ENCODE assay signal across 25 cellular contexts in the genomic region with DNA sequence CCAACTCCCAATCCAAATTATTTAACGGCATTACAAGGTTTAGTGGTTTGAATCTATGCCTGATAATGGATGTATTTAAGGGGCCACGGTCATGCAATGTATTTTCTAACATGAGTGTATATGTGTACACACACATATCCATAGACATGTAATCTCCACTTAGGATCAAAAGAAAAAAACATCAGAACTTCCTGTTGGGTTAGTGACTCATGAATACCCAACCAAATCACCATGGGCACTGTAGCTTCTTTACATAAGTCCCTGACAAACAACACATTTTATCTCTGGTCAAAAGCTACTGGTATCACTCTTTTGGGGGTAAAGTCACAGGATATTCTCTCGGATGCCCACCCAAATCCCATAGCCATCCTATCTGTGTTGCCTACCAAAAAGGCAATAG. TPM values are rescaled to one million over a fixed set of nuclear protein-coding genes. Genes with fewer than 3 reads are reported as not detected.
A peak's percentile ranks its signal among the peaks of the same experiment; 100 is the strongest.
DNase-seq lines count a peak whose midpoint lies in the region; ATAC-seq, FAIRE-seq and TF ChIP-seq lines count a peak whose summit lies in the region.
"Had no signal": no experiment of that assay in that cellular context is flagged by ENCODE, and none has a peak within 500 bp of the region (broad histone marks: within the 10 kb centered on the region; RNA-seq: fewer than 3 reads in every experiment).

No MANE protein-coding gene starts in this region.

- no peak for ATAC-seq in HepG2
- ATAC-seq in right lobe of liver, result no peak
- ATAC-seq in HG02852 (IDR thresholded peaks at IDR 0.05; ENCODE audit: unreplicated experiment), result no peak
- ATAC-seq: activated T-helper 17 cell treated with anti-CD3 and anti-CD28 coated beads, Interleukin-2, amount 50 U/mL, for 72 hours had no signal

- 29% methylated on average over 3 of the region's 3 CpGs for WGBS in HepG2 (ENCODE audit: low lambda C conversion rate)
- WGBS in right lobe of liver (ENCODE audit: insufficient coverage, low coverage, low lambda C conversion rate, missing lambda C conversion rate), result 42% methylated on average over 2 of the region's 3 CpGs

- TF ChIP-seq EP300 in HepG2 (IDR thresholded peaks at IDR 0.05; ENCODE audit: low read depth in 2 of 2, low read length in 2 of 2) (no peak; a peak in 1 of 4 replicates), HepG2 (CRISPR knock-in tag; IDR thresholded peaks at IDR 0.05; ENCODE audit: borderline replicate concordance) (no peak)

- no peak overlapping the region for H2AFZ ChIP-seq in HepG2 (ENCODE audit: low read length)
- H2AFZ ChIP-seq: hepatocyte had no signal

- POLR2A ChIA-PET in HepG2 (lab: Yijun Ruan, JAX), result no interaction called here

- in situ Hi-C loops in HepG2 (cut with HindIII; ENCODE audit: extremely low pct_ligation_motif_present, low pct_unique_long_range_greater_than_20kb), result no loop called here

- peak; percentile 20 for DNase-seq in HepG2 (ENCODE audit: low spot score)
- DNase-seq in right lobe of liver, result no peak
- peak; percentile 5 for DNase-seq in OCI-M1 (lab: John Stamatoyannopoulos, UW)
- DNase-seq in epithelial cell of esophagus (ENCODE audit: low read depth), result peak; percentile 72
- DNase-seq in D721Med (ENCODE audit: insufficient read length, low spot score), result no peak
- no peak for DNase-seq in NCI-H345 (lab: John Stamatoyannopoulos, UW)
- DNase-seq in activated CD8-positive, alpha-beta memory T cell treated with anti-CD3 and anti-CD28 coated beads, Interleukin-2, amount 50 U/mL, for 48 hours, result no peak
- DNase-seq: ACHN; activated CD4-positive, CD25-positive, alpha-beta regulatory T cell treated with anti-CD3 and anti-CD28 coated beads, Interleukin-2, amount 50 U/mL, for 72 hours; CD4-positive, alpha-beta memory T cell; effector memory CD4-positive, alpha-beta T cell; NCI-H1105; NCI-H2227 treated with DMSO at 0.1 percent for 48 hours; SJCRH30; stimulated activated CD4-positive, alpha-beta T cell treated with anti-CD3 and anti-CD28 coated beads, Interleukin-1b, Interleukin-23, amount 100 ng/mL, for 48 hours; T1000; uterus had no signal

- peaks cover 12% of the 10 kb centered on the region for H3K4me1 ChIP-seq in HepG2 (ENCODE audit: insufficient read depth, low read length)
- no peaks in the 10 kb centered on the region for H3K4me1 ChIP-seq in right lobe of liver
- H3K4me1 ChIP-seq: SJCRH30, uterus had no signal

- H3K36me3 ChIP-seq in HepG2 (replicated peaks in 1 of 2; ENCODE audit: control insufficient read depth in 1 of 2, insufficient read depth in 2 of 2, low read length in 2 of 2), result no peaks in the 10 kb centered on the region
- H3K36me3 ChIP-seq in right lobe of liver, result no peaks in the 10 kb centered on the region
- H3K36me3 ChIP-seq: SJCRH30, uterus had no signal

- no peaks in the 10 kb centered on the region for H3K79me2 ChIP-seq in HepG2 (ENCODE audit: insufficient read depth, low read length)
- H3K79me2 ChIP-seq: hepatocyte had no signal

- H3K4me3 ChIP-seq in HepG2 (replicated peaks in 1 of 3; ENCODE audit: insufficient read depth in 1 of 3, low read depth in 2 of 3, low read length in 3 of 3) (no peak overlapping the region), right lobe of liver (no peak overlapping the region), epithelial cell of esophagus (ENCODE audit: low read length) (no peak overlapping the region)
- H3K4me3 ChIP-seq: hepatocyte, SJCRH30, uterus had no signal

- no TSS peak for BruUV-seq in HepG2 (replicated peaks; lab: Mats Ljungman, UMichigan)

- TF ChIP-seq CTCF in HepG2 (CRISPR knock-in tag; IDR thresholded peaks at IDR 0.05) (no peak), right lobe of liver (IDR thresholded peaks at IDR 0.05) (no peak), epithelial cell of esophagus (IDR thresholded peaks at IDR 0.05; ENCODE audit: insufficient read depth, low read depth, low read length, missing control alignments) (no peak), D721Med (IDR thresholded peaks at IDR 0.05; ENCODE audit: insufficient read depth, missing control alignments) (no peak)

- no peaks in the 10 kb centered on the region for H3K9me3 ChIP-seq in HepG2 (ENCODE audit: low read length)
- no peaks in the 10 kb centered on the region for H3K9me3 ChIP-seq in right lobe of liver
- H3K9me3 ChIP-seq: SJCRH30, uterus had no signal

- H3K9ac ChIP-seq in HepG2 (ENCODE audit: insufficient read depth, low read depth, low read length), result no peak overlapping the region
- H3K9ac ChIP-seq: KMS-11 had no signal

- H3K27ac ChIP-seq in HepG2 (ENCODE audit: extremely low read length, insufficient read depth, low read length) (no peak overlapping the region), right lobe of liver (no peak overlapping the region)
- H3K27ac ChIP-seq: hepatocyte, KMS-11, SJCRH30, uterus had no signal

- no peaks in the 10 kb centered on the region for H4K20me1 ChIP-seq in HepG2 (ENCODE audit: insufficient read depth, low read length)

- intact Hi-C loops in HepG2 (cut with micrococcal nuclease; ENCODE audit: unreplicated experiment), result no loop called here
- intact Hi-C loops in right lobe of liver (cut with DNase I), result no loop called here

- no peak for TF ChIP-seq RAD21 in HepG2 (CRISPR knock-in tag; IDR thresholded peaks at IDR 0.05)

- FAIRE-seq in HepG2 (lab: Jason Lieb, UNC) (no peak), D721Med (lab: Jason Lieb, UNC) (no peak)
- FAIRE-seq: G401.6, GM12891 had no signal

- CTCF ChIA-PET in HepG2 (lab: Yijun Ruan, JAX; ENCODE audit: low intra/inter-chr PET ratio, low total read pairs), result no interaction called here

- TF ChIP-seq POLR2A in HepG2 (IDR thresholded peaks at IDR 0.05; ENCODE audit: insufficient read depth in 1 of 2, low read depth in 2 of 2, low read length in 2 of 2), result no peak
- no peak for TF ChIP-seq POLR2A in right lobe of liver (IDR thresholded peaks at IDR 0.05)

- no peak overlapping the region for H3K4me2 ChIP-seq in HepG2 (ENCODE audit: low read depth, low read length)
- H3K4me2 ChIP-seq: hepatocyte, KMS-11 had no signal

- no peaks in the 10 kb centered on the region for H3K27me3 ChIP-seq in HepG2 (ENCODE audit: control insufficient read depth in 1 of 2, insufficient read depth in 2 of 2, low read length in 2 of 2)
- H3K27me3 ChIP-seq in right lobe of liver, result peaks cover 0 to 7% of the 10 kb centered on the region in 2 donors
- H3K27me3 ChIP-seq: hepatocyte, SJCRH30 had no signal

TF ChIP-seq in HepG2, 621 proteins besides CTCF, POLR2A, EP300 and RAD21:
- TF ChIP-seq ZNF501 (CRISPR knock-in tag; IDR thresholded peaks at IDR 0.05), result no peak
- no peak for TF ChIP-seq ZNF567 (CRISPR knock-in tag; IDR thresholded peaks at IDR 0.05; ENCODE audit: borderline replicate concordance)
- TF ChIP-seq ZNF253 (CRISPR knock-in tag; IDR thresholded peaks at IDR 0.05; ENCODE audit: borderline replicate concordance), result no peak
- TF ChIP-seq, protein P1, sequence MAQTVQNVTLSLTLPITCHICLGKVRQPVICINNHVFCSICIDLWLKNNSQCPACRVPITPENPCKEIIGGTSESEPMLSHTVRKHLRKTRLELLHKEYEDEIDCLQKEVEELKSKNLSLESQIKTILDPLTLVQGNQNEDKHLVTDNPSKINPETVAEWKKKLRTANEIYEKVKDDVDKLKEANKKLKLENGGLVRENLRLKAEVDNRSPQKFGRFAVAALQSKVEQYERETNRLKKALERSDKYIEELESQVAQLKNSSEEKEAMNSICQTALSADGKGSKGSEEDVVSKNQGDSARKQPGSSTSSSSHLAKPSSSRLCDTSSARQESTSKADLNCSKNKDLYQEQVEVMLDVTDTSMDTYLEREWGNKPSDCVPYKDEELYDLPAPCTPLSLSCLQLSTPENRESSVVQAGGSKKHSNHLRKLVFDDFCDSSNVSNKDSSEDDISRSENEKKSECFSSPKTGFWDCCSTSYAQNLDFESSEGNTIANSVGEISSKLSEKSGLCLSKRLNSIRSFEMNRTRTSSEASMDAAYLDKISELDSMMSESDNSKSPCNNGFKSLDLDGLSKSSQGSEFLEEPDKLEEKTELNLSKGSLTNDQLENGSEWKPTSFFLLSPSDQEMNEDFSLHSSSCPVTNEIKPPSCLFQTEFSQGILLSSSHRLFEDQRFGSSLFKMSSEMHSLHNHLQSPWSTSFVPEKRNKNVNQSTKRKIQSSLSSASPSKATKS (CRISPR knock-in tag; IDR thresholded peaks at IDR 0.05), result no peak

RNA-seq across cellular contexts. Expression of a gene that starts 36.5 kb away (rescaled TPM):
- total RNA-seq in HepG2 (2016; rRNA removed; fragmentation: Illumina TruSeq; extraction: Trizol), result not detected in 2 replicates
- total RNA-seq in HepG2 (2016; cell fraction: cytosol; rRNA removed; fragmentation: Illumina TruSeq; extraction: Trizol; ENCODE audit: low read depth), result not detected in 2 replicates
- total RNA-seq in HepG2 (2016; cell fraction: insoluble cytoplasmic fraction; rRNA removed; fragmentation: Illumina TruSeq; extraction: Trizol), result not detected in 2 replicates
- total RNA-seq in HepG2 (2016; cell fraction: membrane; rRNA removed; fragmentation: Illumina TruSeq; extraction: Trizol), result not detected in 2 replicates
- not detected in 2 replicates for total RNA-seq in HepG2 (2016; cell fraction: nucleus; rRNA removed; fragmentation: Illumina TruSeq; extraction: Trizol)
- polyA plus RNA-seq in HepG2 (2011; rRNA removed), result not detected in 2 replicates
- polyA plus RNA-seq in HepG2 (2011; cell fraction: cytosol; rRNA removed), result not detected in 2 replicates
- not detected in 2 replicates for polyA plus RNA-seq in HepG2 (2011; cell fraction: nucleus; rRNA removed)
- not detected in 2 replicates for polyA plus RNA-seq in HepG2 (2012)
- polyA plus RNA-seq in HepG2 (2016; cell fraction: cytosol; fragmentation: Illumina TruSeq; extraction: Trizol; ENCODE audit: low read depth), result not detected in 2 replicates
- polyA plus RNA-seq in HepG2 (2016; cell fraction: insoluble cytoplasmic fraction; fragmentation: Illumina TruSeq; extraction: Trizol; ENCODE audit: low read depth), result not detected in 2 replicates
- not detected in 2 replicates for polyA plus RNA-seq in HepG2 (2016; cell fraction: membrane; fragmentation: Illumina TruSeq; extraction: Trizol; ENCODE audit: low read depth)
- not detected in 2 replicates for polyA plus RNA-seq in HepG2 (2016; cell fraction: nucleus; fragmentation: Illumina TruSeq; extraction: Trizol; ENCODE audit: insufficient read depth, low read depth)
- not detected in 2 replicates for polyA minus RNA-seq in HepG2 (2011; rRNA and poly(A)+ RNA removed; ENCODE audit: low replicate concordance)
- polyA minus RNA-seq in HepG2 (2011; cell fraction: cytosol; rRNA and poly(A)+ RNA removed), result not detected in 2 replicates
- not detected in 2 replicates for polyA minus RNA-seq in HepG2 (2011; cell fraction: nucleus; rRNA and poly(A)+ RNA removed)
- not detected for total RNA-seq in right lobe of liver
- total RNA-seq: activated T-helper 17 cell treated with anti-CD3 and anti-CD28 coated beads, Interleukin-2, amount 50 U/mL, for 72 hours; CD4-positive, alpha-beta memory T cell; hepatocyte; mononuclear cell; SJCRH30; uterus had no signal
- polyA plus RNA-seq: adipose tissue; CD4-positive, alpha-beta memory T cell; hepatocyte had no signal

Comparison
In these comparisons a context has a peak if more than half of its experiments do, and no peak if none do; other contexts are left out.
1. DNase-seq: peak in HepG2 (single experiment), OCI-M1 (single experiment) and epithelial cell of esophagus (single experiment); none in right lobe of liver (0 of 3), D721Med (single experiment), NCI-H345 (single experiment) and activated CD8-positive, alpha-beta memory T cell treated with anti-CD3 and anti-CD28 coated beads, Interleukin-2, amount 50 U/mL, for 48 hours (single experiment).